Comparison of ENCODE assay signal across 11 cellular contexts in the genomic region with DNA sequence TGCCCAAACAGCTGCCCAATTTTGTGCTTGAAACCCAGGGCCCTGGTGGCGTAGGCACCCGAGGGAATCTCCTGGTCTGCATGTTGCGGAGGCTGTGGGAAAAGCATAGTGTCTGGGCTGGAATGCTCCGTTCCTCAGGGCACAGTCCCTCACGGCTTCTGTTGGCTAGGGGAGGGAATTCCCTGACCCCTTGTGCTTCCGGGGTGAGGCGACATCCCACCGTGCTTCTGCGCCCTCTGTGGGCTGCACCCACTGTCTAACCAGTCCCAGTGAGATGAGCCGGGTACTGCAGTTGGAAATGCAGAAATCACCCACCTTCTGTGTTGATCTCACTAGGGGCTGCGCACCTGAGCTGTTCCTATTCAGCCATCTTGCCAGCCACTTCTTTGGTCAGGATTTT.
"Had no signal": no experiment of that assay in that cellular context is flagged by ENCODE, and none has a peak within 500 bp of the region (broad histone marks: within the 10 kb centered on the region; RNA-seq: fewer than 3 reads in every experiment).

No MANE protein-coding gene starts in this region.

- DNase-seq: GM23248, GOT3, H7, H9, HCEC 1CT, HFFc6 had no signal

- H3K27ac ChIP-seq: GM23248 had no signal

- H3K4me2 ChIP-seq: GM23338 had no signal

- H3K36me3 ChIP-seq: HAP-1 had no signal

- H3K4me1 ChIP-seq: HAP-1 had no signal

- H3K9ac ChIP-seq: GM23248 had no signal

- ATAC-seq: GM23338, HCT116 had no signal

- H3K4me3 ChIP-seq: GM23248, GM23338, HAP-1 had no signal

- FAIRE-seq: H1, H54 had no signal

- H2AFZ ChIP-seq: GM23248, GM23338 had no signal

- H3K9me3 ChIP-seq: HAP-1 had no signal
